ENCODE assay signal across 8 cellular contexts in the genomic region with DNA sequence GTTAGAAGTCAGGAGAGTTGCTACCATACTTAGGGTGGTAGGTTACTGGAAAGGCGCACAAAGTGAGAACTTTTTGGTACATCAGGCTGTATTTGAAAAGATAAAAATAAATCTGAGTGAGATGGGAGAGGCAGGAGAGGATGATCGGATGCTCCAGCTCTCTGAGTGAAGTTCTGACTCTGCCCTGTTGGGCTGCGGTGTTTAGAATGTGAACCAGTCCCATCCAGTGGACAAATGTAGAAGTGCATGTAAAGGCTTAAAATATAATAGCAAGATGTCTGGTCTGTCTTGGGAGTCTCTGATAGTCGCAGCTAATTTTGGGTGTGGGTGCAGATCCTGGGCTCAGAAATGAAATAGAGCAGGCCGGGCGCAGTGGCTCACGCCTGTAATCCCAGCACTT.
DNase-seq lines count a peak whose midpoint lies in the region; ATAC-seq and FAIRE-seq lines count a peak whose summit lies in the region.

No MANE protein-coding gene starts in this region.

- H3K4me3 Mint-ChIP-seq in stimulated activated effector memory CD8-positive, alpha-beta T cell treated with anti-CD3 and anti-CD28 coated beads, Interleukin-12 subunit alpha, Interleukin-12 subunit beta, amount 100 ng/mL, for 72 hours: no peak overlapping the region

- H3K4me1 Mint-ChIP-seq in stimulated activated effector memory CD8-positive, alpha-beta T cell treated with anti-CD3 and anti-CD28 coated beads, Interleukin-12 subunit alpha, Interleukin-12 subunit beta, amount 100 ng/mL, for 72 hours: peaks cover 6% of the 10 kb centered on the region

- H3K9me3 Mint-ChIP-seq in stimulated activated effector memory CD8-positive, alpha-beta T cell treated with anti-CD3 and anti-CD28 coated beads, Interleukin-12 subunit alpha, Interleukin-12 subunit beta, amount 100 ng/mL, for 72 hours: no peaks in the 10 kb centered on the region

- DNase-seq in activated CD8-positive, alpha-beta memory T cell treated with anti-CD3 and anti-CD28 coated beads, Interleukin-2, amount 50 U/mL, for 1 hour (ENCODE audit: extremely low read depth): peak; percentile 8
- no peak for DNase-seq in activated CD8-positive, alpha-beta memory T cell treated with anti-CD3 and anti-CD28 coated beads, Interleukin-2, amount 50 U/mL, for 48 hours
- DNase-seq in HUDEP-2 (lab: John Stamatoyannopoulos, UW; ENCODE audit: unreplicated experiment in 76 of 76): peak in 61 of 76 experiments; percentile 6 to 79 (median 41)
- peak; percentile 75 to 81 for DNase-seq in SHP77 (lab: John Stamatoyannopoulos, UW)
- DNase-seq in T47D (ENCODE audit: low read depth in 1 of 2, low spot score in 1 of 2): peak; percentile 56 to 88
- DNase-seq in stimulated activated effector memory CD8-positive, alpha-beta T cell treated with anti-CD3 and anti-CD28 coated beads, Interleukin-12 subunit alpha, Interleukin-12 subunit beta, amount 100 ng/mL, for 72 hours (ENCODE audit: low spot score in 2 of 2): no peak

- ATAC-seq in GM21529 (IDR thresholded peaks at IDR 0.05; ENCODE audit: unreplicated experiment): peak; percentile 97
- ATAC-seq in stimulated activated effector memory CD8-positive, alpha-beta T cell treated with anti-CD3 and anti-CD28 coated beads, Interleukin-12 subunit alpha, Interleukin-12 subunit beta, amount 100 ng/mL, for 72 hours: peak; percentile 81

- H3K27ac Mint-ChIP-seq in stimulated activated effector memory CD8-positive, alpha-beta T cell treated with anti-CD3 and anti-CD28 coated beads, Interleukin-12 subunit alpha, Interleukin-12 subunit beta, amount 100 ng/mL, for 72 hours: no peak overlapping the region

- peak; percentile 96 for FAIRE-seq in islet of Langerhans (lab: Jason Lieb, UNC)

- no peaks in the 10 kb centered on the region for H3K36me3 Mint-ChIP-seq in stimulated activated effector memory CD8-positive, alpha-beta T cell treated with anti-CD3 and anti-CD28 coated beads, Interleukin-12 subunit alpha, Interleukin-12 subunit beta, amount 100 ng/mL, for 72 hours

- in situ Hi-C loops in T47D (cut with HindIII; ENCODE audit: low pct_unique_long_range_greater_than_20kb, low sequenced_read_pairs): no loop called here

Comparison
In these comparisons a context has a peak if more than half of its experiments do, and no peak if none do; other contexts are left out.
1. DNase-seq: peak in activated CD8-positive, alpha-beta memory T cell treated with anti-CD3 and anti-CD28 coated beads, Interleukin-2, amount 50 U/mL, for 1 hour (single experiment), HUDEP-2 (61 of 76), SHP77 (2 of 2) and T47D (2 of 2); none in activated CD8-positive, alpha-beta memory T cell treated with anti-CD3 and anti-CD28 coated beads, Interleukin-2, amount 50 U/mL, for 48 hours (single experiment) and stimulated activated effector memory CD8-positive, alpha-beta T cell treated with anti-CD3 and anti-CD28 coated beads, Interleukin-12 subunit alpha, Interleukin-12 subunit beta, amount 100 ng/mL, for 72 hours (0 of 2).